In genomic region chr1:30748699-30749401, GRCh38 we compare ENCODE assay signal across 8 cellular contexts. TPM values are rescaled to one million over a fixed set of nuclear protein-coding genes. Genes with fewer than 3 reads are reported as not detected.
DNase-seq lines count a peak whose midpoint lies in the region; ATAC-seq and TF ChIP-seq lines count a peak whose summit lies in the region.

No MANE protein-coding gene starts in this region.

- H3K27me3 ChIP-seq in Peyer's patch: no peaks in the 10 kb centered on the region
- no peaks in the 10 kb centered on the region for H3K27me3 ChIP-seq in dorsolateral prefrontal cortex
- peaks cover 0 to 2% (median 0%) of the 10 kb centered on the region in 3 donors for H3K27me3 ChIP-seq in psoas muscle (ENCODE audit: insufficient read depth in 3 of 3, low read length in 2 of 3)

- no peak for TF ChIP-seq CTCF in Peyer's patch (IDR thresholded peaks at IDR 0.05)
- TF ChIP-seq CTCF in dorsolateral prefrontal cortex (IDR thresholded peaks at IDR 0.05 in 54 of 56, conservative IDR thresholded peaks at IDR 0.05 in 2 of 56; ENCODE audit: low read depth in 1 of 56, partially characterized antibody in 56 of 56): peak in 4 of 56 donors; percentile 5 to 13 (median 7)
- no peak for TF ChIP-seq CTCF in psoas muscle (IDR thresholded peaks at IDR 0.05)

- H3K9me3 ChIP-seq in Peyer's patch: no peaks in the 10 kb centered on the region
- H3K9me3 ChIP-seq in psoas muscle: no peaks in the 10 kb centered on the region

- 68 to 78% (median 72%) methylated on average over 15 to 16 of the region's 16 CpGs for WGBS in psoas muscle, 3 donors

- ATAC-seq in GM18511 (IDR thresholded peaks at IDR 0.05; ENCODE audit: unreplicated experiment): peak; percentile 26
- no peak for ATAC-seq in GM18505 (IDR thresholded peaks at IDR 0.05; ENCODE audit: unreplicated experiment)
- no peak for ATAC-seq in left ventricle myocardium superior
- ATAC-seq in psoas muscle: no peak

- H3K36me3 ChIP-seq in Peyer's patch (no peaks in the 10 kb centered on the region), psoas muscle (ENCODE audit: insufficient read depth in 1 of 2, low read depth in 1 of 2) (no peaks in the 10 kb centered on the region)

- TF ChIP-seq POLR2A in Peyer's patch (IDR thresholded peaks at IDR 0.05) (no peak), GM18505 (IDR thresholded peaks at IDR 0.05; ENCODE audit: borderline replicate concordance, extremely low read depth, insufficient read depth, insufficient read length) (no peak)

- H3K27ac ChIP-seq in Peyer's patch (peak overlapping the region; percentile 55 to 97 (median 82)), dorsolateral prefrontal cortex (peak overlapping the region in 55 of 59 donors; percentile 6 to 100 (median 93)), psoas muscle (no peak overlapping the region)

- intact Hi-C loops in dorsolateral prefrontal cortex (cut with DNase I): loop anchor here in 1 of 2 donors (2.0 kb wide), 1 partner anchor 30 kb away; no protein-coding TSS in a partner anchor
- intact Hi-C loops in left ventricle myocardium superior (cut with micrococcal nuclease): no loop called here
- intact Hi-C loops in psoas muscle (cut with DNase I): no loop called here

- peak overlapping the region in 1 of 4 donors; percentile 14 for H3K4me3 ChIP-seq in Peyer's patch
- peak overlapping the region in 11 of 59 donors; percentile 1 to 48 (median 20) for H3K4me3 ChIP-seq in dorsolateral prefrontal cortex
- H3K4me3 ChIP-seq in psoas muscle: no peak overlapping the region

- DNase-seq in Peyer's patch (no peak), dorsolateral prefrontal cortex (peak in 1 of 10 donors; percentile 34), renal cortical epithelial cell (ENCODE audit: low read depth) (peak; percentile 93), left ventricle myocardium superior (no peak), psoas muscle (no peak), NCI-H446 (lab: John Stamatoyannopoulos, UW) (no peak)

- peaks cover 0 to 87% (median 59%) of the 10 kb centered on the region in 4 donors for H3K4me1 ChIP-seq in Peyer's patch
- no peaks in the 10 kb centered on the region for H3K4me1 ChIP-seq in psoas muscle

RNA-seq across cellular contexts. Expression of gene LAPTM5, which starts 8.7 kb away (rescaled TPM):
- 10 to 100 TPM; 10.3 to 77.6 (median 18.3) TPM for total RNA-seq in Peyer's patch
- 100 to 1,000 TPM in 2 of 120 experiments, 10 to 100 TPM in 116, 1 to 10 TPM in 2; 8.8 to 116 (median 32.9) TPM for total RNA-seq in dorsolateral prefrontal cortex
- 0.17 TPM in 1 of 2 replicates, not detected in the other for total RNA-seq in renal cortical epithelial cell
- total RNA-seq in left ventricle myocardium superior: 23.9 TPM
- 10 to 100 TPM in 3 of 4 donors, 1 to 10 TPM in 1; 8.2 to 14.4 (median 13.7) TPM for total RNA-seq in psoas muscle
- 10 to 100 TPM in 1 of 3 donors, 1 to 10 TPM in 2; 3.0 to 14.5 (median 4.3) TPM for polyA plus RNA-seq in psoas muscle

RNA-seq across cellular contexts. Expression of gene MATN1, which starts 25.5 kb away (rescaled TPM):
- total RNA-seq in Peyer's patch: not detected
- 1 to 10 TPM in 16 of 120 experiments, under 1 TPM in 94, not detected in 10; 0.11 to 2.4 (median 0.50) TPM for total RNA-seq in dorsolateral prefrontal cortex
- total RNA-seq in renal cortical epithelial cell: not detected in 2 replicates
- total RNA-seq in left ventricle myocardium superior: not detected
- total RNA-seq in psoas muscle: not detected
- under 1 TPM; 0.03 to 0.07 (median 0.04) TPM for polyA plus RNA-seq in psoas muscle
